In genomic region chr6:25919657-25920056, GRCh38 we compare ENCODE assay signal across 40 cellular contexts. TPM values are rescaled to one million over a fixed set of nuclear protein-coding genes. Genes with fewer than 3 reads are reported as not detected.
"Had no signal": no experiment of that assay in that cellular context is flagged by ENCODE, and none has a peak within 500 bp of the region (broad histone marks: within the 10 kb centered on the region; RNA-seq: fewer than 3 reads in every experiment).

No MANE protein-coding gene starts in this region.

- H3K9me3 ChIP-seq: adrenal gland, body of pancreas, breast epithelium, colonic mucosa, esophagus squamous epithelium, gastroesophageal sphincter, heart right ventricle had no signal

- H3K36me3 ChIP-seq: adrenal gland, breast epithelium, cardiac muscle cell, colonic mucosa, esophagus squamous epithelium, gastroesophageal sphincter, heart right ventricle had no signal

- H3K4me1 ChIP-seq: adrenal gland, body of pancreas, breast epithelium, colonic mucosa, esophagus squamous epithelium, gastroesophageal sphincter had no signal

- H3K27ac ChIP-seq: adrenal gland, body of pancreas, breast epithelium, cardiac muscle cell, colonic mucosa, epithelial cell of prostate, esophagus squamous epithelium, gastroesophageal sphincter, heart right ventricle, VCaP had no signal

- H3K27me3 ChIP-seq: body of pancreas, breast epithelium, cardiac muscle cell, colonic mucosa had no signal

- DNase-seq: activated CD4-positive, alpha-beta memory T cell treated with anti-CD3 and anti-CD28 coated beads, Interleukin-2, amount 10 ng/mL, durations not matched to agents 7 days and 5 days; activated CD4-positive, alpha-beta T cell treated with anti-CD3 and anti-CD28 coated beads for 1 hour; activated CD4-positive, alpha-beta T cell treated with anti-CD3 and anti-CD28 coated beads for 4 hours; activated CD4-positive, alpha-beta T cell treated with anti-CD3 and anti-CD28 coated beads, Interleukin-2, amount 10 ng/mL, durations not matched to agents 7 days and 5 days; activated CD4-positive, alpha-beta T cell treated with anti-CD3 and anti-CD28 coated beads, Interleukin-2, amount 50 U/mL, for 4 hours; activated CD8-positive, alpha-beta memory T cell treated with anti-CD3 and anti-CD28 coated beads, Interleukin-2, amount 50 U/mL, for 48 hours; activated gamma-delta T cell; activated naive CD4-positive, alpha-beta T cell; activated naive CD8-positive, alpha-beta T cell treated with anti-CD3 and anti-CD28 coated beads for 36 hours; activated naive CD8-positive, alpha-beta T cell treated with anti-CD3 and anti-CD28 coated beads, Interleukin-2, amount 50 U/mL, for 24 hours; activated T-cell treated with anti-CD3 and anti-CD28 coated beads for 4 hours; activated T-cell treated with anti-CD3 and anti-CD28 coated beads, Interleukin-2, amount 50 U/mL, for 4 hours; adrenal gland; amygdala; aorta; body of pancreas; central memory CD4-positive, alpha-beta T cell; cerebellar nuclear complex; colonic mucosa; effector CD8-positive, alpha-beta T cell; esophagus squamous epithelium; foreskin melanocyte; heart right ventricle; T-helper 2 cell had no signal

- H3K27ac Mint-ChIP-seq: activated CD4-positive, alpha-beta memory T cell treated with anti-CD3 and anti-CD28 coated beads, Interleukin-2, amount 10 ng/mL, durations not matched to agents 7 days and 5 days; activated CD4-positive, alpha-beta T cell treated with anti-CD3 and anti-CD28 coated beads, Interleukin-2, amount 10 ng/mL, durations not matched to agents 7 days and 5 days; activated naive CD4-positive, alpha-beta T cell treated with anti-CD3 and anti-CD28 coated beads, Interleukin-2, amount 50 U/mL, for 24 hours; activated naive CD8-positive, alpha-beta T cell treated with anti-CD3 and anti-CD28 coated beads for 36 hours; activated naive CD8-positive, alpha-beta T cell treated with anti-CD3 and anti-CD28 coated beads, Interleukin-2, amount 50 U/mL, for 24 hours; activated T-helper 1 cell treated with anti-CD3 and anti-CD28 coated beads, Interleukin-12 subunit alpha, Interleukin-12 subunit beta, Interleukin-2, Interleukin-4 antibody, amounts not matched to agents 30 ng/mL and 10 ng/mL and 1 ng/mL, durations not matched to agents 14 hours and 24 hours and 36 hours; WTC11 had no signal

- ATAC-seq: activated naive CD8-positive, alpha-beta T cell treated with anti-CD3 and anti-CD28 coated beads, Interleukin-2, amount 50 U/mL, for 24 hours; activated T-cell treated with anti-CD3 and anti-CD28 coated beads, Interleukin-2, amount 50 U/mL, for 4 hours; body of pancreas; gastroesophageal sphincter; heart right ventricle; WTC11 had no signal

- H3K4me3 Mint-ChIP-seq: activated CD4-positive, alpha-beta memory T cell treated with anti-CD3 and anti-CD28 coated beads, Interleukin-2, amount 10 ng/mL, durations not matched to agents 7 days and 5 days; activated CD4-positive, alpha-beta T cell treated with anti-CD3 and anti-CD28 coated beads, Interleukin-2, amount 10 ng/mL, durations not matched to agents 7 days and 5 days; activated naive CD4-positive, alpha-beta T cell treated with anti-CD3 and anti-CD28 coated beads, Interleukin-2, amount 50 U/mL, for 24 hours; activated naive CD8-positive, alpha-beta T cell treated with anti-CD3 and anti-CD28 coated beads for 36 hours; activated naive CD8-positive, alpha-beta T cell treated with anti-CD3 and anti-CD28 coated beads, Interleukin-2, amount 50 U/mL, for 24 hours; activated T-cell treated with anti-CD3 and anti-CD28 coated beads, Interleukin-2, amount 50 U/mL, for 4 hours; activated T-helper 1 cell treated with anti-CD3 and anti-CD28 coated beads, Interleukin-12 subunit alpha, Interleukin-12 subunit beta, Interleukin-2, Interleukin-4 antibody, amounts not matched to agents 30 ng/mL and 10 ng/mL and 1 ng/mL, durations not matched to agents 14 hours and 24 hours and 36 hours; WTC11 had no signal

- H3K27me3 Mint-ChIP-seq: activated CD4-positive, alpha-beta memory T cell treated with anti-CD3 and anti-CD28 coated beads, Interleukin-2, amount 10 ng/mL, durations not matched to agents 7 days and 5 days; activated CD4-positive, alpha-beta T cell treated with anti-CD3 and anti-CD28 coated beads, Interleukin-2, amount 10 ng/mL, durations not matched to agents 7 days and 5 days; activated naive CD4-positive, alpha-beta T cell treated with anti-CD3 and anti-CD28 coated beads, Interleukin-2, amount 50 U/mL, for 24 hours; activated naive CD8-positive, alpha-beta T cell treated with anti-CD3 and anti-CD28 coated beads for 36 hours; activated naive CD8-positive, alpha-beta T cell treated with anti-CD3 and anti-CD28 coated beads, Interleukin-2, amount 50 U/mL, for 24 hours had no signal

- H3K4me3 ChIP-seq: adrenal gland, body of pancreas, breast epithelium, cardiac muscle cell, colonic mucosa, esophagus squamous epithelium, gastroesophageal sphincter, heart right ventricle had no signal

- FAIRE-seq: endometrium, endothelial cell of umbilical vein had no signal

- H3K9me3 Mint-ChIP-seq: activated naive CD4-positive, alpha-beta T cell treated with anti-CD3 and anti-CD28 coated beads, Interleukin-2, amount 50 U/mL, for 24 hours; activated naive CD8-positive, alpha-beta T cell treated with anti-CD3 and anti-CD28 coated beads for 36 hours had no signal

- H3K36me3 Mint-ChIP-seq: activated naive CD4-positive, alpha-beta T cell treated with anti-CD3 and anti-CD28 coated beads, Interleukin-2, amount 50 U/mL, for 24 hours; activated naive CD8-positive, alpha-beta T cell treated with anti-CD3 and anti-CD28 coated beads for 36 hours; WTC11 had no signal

RNA-seq across cellular contexts. Expression of gene SLC17A2, which starts 10.8 kb away (rescaled TPM):
- total RNA-seq: activated CD4-positive, alpha-beta memory T cell treated with anti-CD3 and anti-CD28 coated beads, Interleukin-2, amount 10 ng/mL, durations not matched to agents 7 days and 5 days; activated CD4-positive, alpha-beta T cell treated with anti-CD3 and anti-CD28 coated beads, Interleukin-2, amount 10 ng/mL, durations not matched to agents 7 days and 5 days; activated naive CD8-positive, alpha-beta T cell treated with anti-CD3 and anti-CD28 coated beads for 36 hours; adrenal gland; aorta; body of pancreas; breast epithelium; cardiac muscle cell; colonic mucosa; dermis microvascular lymphatic vessel endothelial cell; endothelial cell of umbilical vein; esophagus squamous epithelium; fibroblast of lung; fibroblast of villous mesenchyme; gastroesophageal sphincter; glomerular endothelial cell; heart right ventricle; T-helper 1 cell treated with Interleukin-12 subunit alpha and Interleukin-12 subunit beta and Interleukin-4 antibody, amounts not matched to agents 30 ng/mL and 1 ng/mL, for 36 hours; WTC11 had no signal
- polyA plus RNA-seq: adrenal gland, aorta, cardiac muscle cell, endothelial cell of umbilical vein, esophagus, fibroblast of lung, heart right ventricle had no signal

RNA-seq across cellular contexts. Expression of gene SLC17A3, which starts 45.6 kb away (rescaled TPM):
- total RNA-seq: activated naive CD8-positive, alpha-beta T cell treated with anti-CD3 and anti-CD28 coated beads for 36 hours; aorta; body of pancreas; breast epithelium; cardiac muscle cell; colonic mucosa; dermis microvascular lymphatic vessel endothelial cell; endothelial cell of umbilical vein; esophagus squamous epithelium; fibroblast of lung; fibroblast of villous mesenchyme; gastroesophageal sphincter; glomerular endothelial cell; heart right ventricle; WTC11 had no signal
- polyA plus RNA-seq: aorta, cardiac muscle cell, endothelial cell of umbilical vein, esophagus, heart right ventricle had no signal
